In genomic region chr20:15447549-15447948, GRCh38 we compare ENCODE assay signal across 20 cellular contexts.
A peak's percentile ranks its signal among the peaks of the same experiment; 100 is the strongest.
DNase-seq lines count a peak whose midpoint lies in the region; ATAC-seq and TF ChIP-seq lines count a peak whose summit lies in the region.
"Had no signal": no experiment of that assay in that cellular context is flagged by ENCODE, and none has a peak within 500 bp of the region (broad histone marks: within the 10 kb centered on the region; RNA-seq: fewer than 3 reads in every experiment).

No MANE protein-coding gene starts in this region.

- no peak overlapping the region for H3K27ac Mint-ChIP-seq in MCF 10A (ENCODE audit: low read depth, unreplicated experiment)
- H3K27ac Mint-ChIP-seq: B cell; CD4-positive, alpha-beta T cell; CD8-positive, alpha-beta T cell had no signal

- POLR2A ChIA-PET in MCF 10A (lab: Yijun Ruan, JAX) = no interaction called here
- POLR2A ChIA-PET in PC-9 (lab: Charles Lee; ENCODE audit: unreplicated experiment) = no interaction called here

- intact Hi-C loops in mammary epithelial cell (cut with micrococcal nuclease) (no loop called here), MCF 10A (cut with micrococcal nuclease) (no loop called here), PC-9 (cut with micrococcal nuclease; ENCODE audit: unreplicated experiment) (no loop called here)

- CTCF ChIA-PET in mammary epithelial cell (lab: Charles Lee; ENCODE audit: low non-redundant PET) = no interaction called here
- CTCF ChIA-PET in MCF 10A (lab: Yijun Ruan, JAX) = interaction anchor here (1.2 kb wide), 1 partner anchor 26 kb away, joined by 3 read pairs; no protein-coding TSS in a partner anchor
- CTCF ChIA-PET in PC-9 (lab: Charles Lee) = no interaction called here

- H3K36me3 Mint-ChIP-seq in MCF 10A (ENCODE audit: insufficient read depth, unreplicated experiment) = no peaks in the 10 kb centered on the region
- H3K36me3 Mint-ChIP-seq: CD8-positive, alpha-beta T cell had no signal

- H3K4me3 ChIP-seq in mammary epithelial cell (replicated peaks in 1 of 3; ENCODE audit: insufficient read depth in 1 of 3, low read depth in 2 of 3, low read length in 3 of 3) (no peak overlapping the region), PC-9 (no peak overlapping the region)
- H3K4me3 ChIP-seq: A549; BLaER1 treated with 17β-estradiol and CSF1 and Interleukin-3, amounts not matched to agents 10 nM and 100 nM; GM12878 had no signal

- H3K4me2 ChIP-seq in mammary epithelial cell (ENCODE audit: insufficient read depth, low read depth, low read length) (no peak overlapping the region), PC-9 (no peak overlapping the region)
- H3K4me2 ChIP-seq: A549 had no signal

- H3K79me2 ChIP-seq in mammary epithelial cell (ENCODE audit: insufficient read depth, low read length) = no peaks in the 10 kb centered on the region
- no peaks in the 10 kb centered on the region for H3K79me2 ChIP-seq in PC-9 (ENCODE audit: low read depth)

- no peaks in the 10 kb centered on the region for H3K27me3 ChIP-seq in mammary epithelial cell (ENCODE audit: insufficient read depth, low read length)
- no peaks in the 10 kb centered on the region for H3K27me3 ChIP-seq in foreskin keratinocyte
- H3K27me3 ChIP-seq in PC-9 (ENCODE audit: insufficient read depth, low read depth) = no peaks in the 10 kb centered on the region
- H3K27me3 ChIP-seq: BLaER1 treated with 17β-estradiol and CSF1 and Interleukin-3, amounts not matched to agents 10 nM and 100 nM had no signal

- no peaks in the 10 kb centered on the region for H3K27me3 Mint-ChIP-seq in MCF 10A (ENCODE audit: insufficient read depth, unreplicated experiment)
- H3K27me3 Mint-ChIP-seq: B cell; CD4-positive, alpha-beta T cell had no signal

- no peaks in the 10 kb centered on the region for H3K36me3 ChIP-seq in mammary epithelial cell (ENCODE audit: insufficient read depth, low read length)
- no peaks in the 10 kb centered on the region for H3K36me3 ChIP-seq in PC-9 (ENCODE audit: low read depth)
- H3K36me3 ChIP-seq: BLaER1 treated with 17β-estradiol and CSF1 and Interleukin-3, amounts not matched to agents 10 nM and 100 nM had no signal

- TF ChIP-seq CTCF in mammary epithelial cell (conservative IDR thresholded peaks at IDR 0.05 in 1 of 2, IDR thresholded peaks at IDR 0.05 in 1 of 2; ENCODE audit: extremely low read depth in 1 of 2, insufficient read depth in 1 of 2, low read depth in 1 of 2, low read length in 2 of 2) = no peak
- TF ChIP-seq CTCF in MCF 10A (IDR thresholded peaks at IDR 0.05; ENCODE audit: unreplicated experiment) = no peak
- no peak for TF ChIP-seq CTCF in foreskin keratinocyte (conservative IDR thresholded peaks at IDR 0.05)
- no peak for TF ChIP-seq CTCF in PC-9 (conservative IDR thresholded peaks at IDR 0.05)

- in situ Hi-C loops in mammary epithelial cell (cut with MboI; ENCODE audit: low sequenced_read_pairs in 2 of 2) = no loop called here

- H4K20me1 ChIP-seq in mammary epithelial cell (ENCODE audit: insufficient read depth, low read length) (no peaks in the 10 kb centered on the region), PC-9 (ENCODE audit: insufficient read depth) (no peaks in the 10 kb centered on the region)
- H4K20me1 ChIP-seq: BLaER1 treated with 17β-estradiol and CSF1 and Interleukin-3, amounts not matched to agents 10 nM and 100 nM had no signal

- no peak overlapping the region for H3K9ac ChIP-seq in mammary epithelial cell (ENCODE audit: insufficient read depth, low read length)
- H3K9ac ChIP-seq: BLaER1 treated with 17β-estradiol and CSF1 and Interleukin-3, amounts not matched to agents 10 nM and 100 nM had no signal

- H3K4me1 Mint-ChIP-seq in MCF 10A (ENCODE audit: insufficient read depth, unreplicated experiment) = peaks cover 13% of the 10 kb centered on the region
- H3K4me1 Mint-ChIP-seq: B cell had no signal

- H2AFZ ChIP-seq in mammary epithelial cell (ENCODE audit: low read depth, low read length) (peak overlapping the region; percentile 61), PC-9 (no peak overlapping the region)

- dilution Hi-C loops in mammary epithelial cell (cut with HindIII; ENCODE audit: low sequenced_read_pairs) = no loop called here

- no TSS peak for BruUV-seq in mammary epithelial cell (replicated peaks; lab: Mats Ljungman, UMichigan)
- no TSS peak for BruUV-seq in MCF 10A (replicated peaks; lab: Mats Ljungman, UMichigan)
- BruUV-seq in PC-9 (replicated peaks; lab: Mats Ljungman, UMichigan) = no TSS peak

- no peak overlapping the region for H3K27ac ChIP-seq in mammary epithelial cell (ENCODE audit: insufficient read depth, low read depth, low read length)
- H3K27ac ChIP-seq in foreskin keratinocyte = no peak overlapping the region
- no peak overlapping the region for H3K27ac ChIP-seq in PC-9
- H3K27ac ChIP-seq: 22Rv1; A549; BLaER1 treated with 17β-estradiol and CSF1 and Interleukin-3, amounts not matched to agents 10 nM and 100 nM; C4-2B had no signal

- H3K4me1 ChIP-seq in mammary epithelial cell (ENCODE audit: insufficient read depth, low read length) (peaks cover 18% of the 10 kb centered on the region), foreskin keratinocyte (peaks cover 6% of the 10 kb centered on the region), PC-9 (replicated peaks; ENCODE audit: insufficient read depth) (no peaks in the 10 kb centered on the region)
- H3K4me1 ChIP-seq: A549 had no signal

- no peaks in the 10 kb centered on the region for H3K9me2 ChIP-seq in PC-9 (ENCODE audit: insufficient read depth)

- H3K9me3 ChIP-seq in mammary epithelial cell (replicated peaks; ENCODE audit: insufficient read depth, low read length) = no peaks in the 10 kb centered on the region
- H3K9me3 ChIP-seq in PC-9 (ENCODE audit: insufficient read depth, low read depth) = no peaks in the 10 kb centered on the region
- H3K9me3 ChIP-seq: BLaER1 treated with 17β-estradiol and CSF1 and Interleukin-3, amounts not matched to agents 10 nM and 100 nM; Caco-2 had no signal

- H3K4me3 Mint-ChIP-seq in MCF 10A (ENCODE audit: unreplicated experiment) = no peak overlapping the region
- H3K4me3 Mint-ChIP-seq: B cell; CD4-positive, alpha-beta T cell; CD8-positive, alpha-beta T cell had no signal

- 95% methylated on average over 2 of the region's 2 CpGs for WGBS in mammary epithelial cell (ENCODE audit: low coverage, missing lambda C conversion rate)

- H3F3A ChIP-seq in PC-9 (ENCODE audit: insufficient read depth, low read depth) = no peaks in the 10 kb centered on the region

- peak; percentile 19 for ATAC-seq in foreskin keratinocyte
- ATAC-seq: A549; CD8-positive, alpha-beta T cell; GM12878 had no signal

- DNase-seq in mammary epithelial cell (no peak), MCF 10A (ENCODE audit: unreplicated experiment) (no peak), HuH-7.5 (ENCODE audit: low spot score) (peak; percentile 19), NCI-H146 (lab: John Stamatoyannopoulos, UW) (peak; percentile 92), foreskin keratinocyte (no peak), PC-9 (no peak), NCI-H748 (lab: John Stamatoyannopoulos, UW; ENCODE audit: unreplicated experiment) (no peak), NCI-H1092 treated with DMSO at 0.1 percent for 48 hours (lab: John Stamatoyannopoulos, UW) (no peak)
- DNase-seq: AML-193; Caco-2; Calu3; CD4-positive, alpha-beta T cell; CD8-positive, alpha-beta T cell; DMS79 treated with DMSO at 0.1 percent for 48 hours had no signal

- no peaks in the 10 kb centered on the region for H3K9me3 Mint-ChIP-seq in MCF 10A (ENCODE audit: unreplicated experiment)

Comparison
In these comparisons a context has a peak if more than half of its experiments do, and no peak if none do; other contexts are left out.
1. DNase-seq: peak in HuH-7.5 (single experiment) and NCI-H146 (single experiment); none in mammary epithelial cell (single experiment), MCF 10A (single experiment), foreskin keratinocyte (0 of 2), PC-9 (0 of 2), NCI-H748 (single experiment) and NCI-H1092 treated with DMSO at 0.1 percent for 48 hours (single experiment).